Comparison of ENCODE assay signal across 1 cellular context in genomic region chr11:62233730-62234129, GRCh38.
TF ChIP-seq lines count a peak whose summit lies in the region.

No MANE protein-coding gene starts in this region.

TF ChIP-seq in HCT116, 20 proteins besides CTCF, POLR2A, EP300 and RAD21 (continued from another document):
- TF ChIP-seq POLR2AphosphoS5 (IDR thresholded peaks at IDR 0.05; ENCODE audit: low read depth, low read length), result no peak
- no peak for TF ChIP-seq EZH2phosphoT487 (IDR thresholded peaks at IDR 0.05; ENCODE audit: borderline replicate concordance)
- TF ChIP-seq SRF (IDR thresholded peaks at IDR 0.05; ENCODE audit: low read depth), result no peak
- TF ChIP-seq REST (IDR thresholded peaks at IDR 0.05; ENCODE audit: low read depth), result no peak
- no peak for TF ChIP-seq CBX3 (IDR thresholded peaks at IDR 0.05; ENCODE audit: low read depth)
- TF ChIP-seq YY1 (IDR thresholded peaks at IDR 0.05; ENCODE audit: extremely low read depth, insufficient replicate concordance, low read depth, low read length), result no peak
